Comparison of ENCODE assay signal across 19 cellular contexts in the genomic region with DNA sequence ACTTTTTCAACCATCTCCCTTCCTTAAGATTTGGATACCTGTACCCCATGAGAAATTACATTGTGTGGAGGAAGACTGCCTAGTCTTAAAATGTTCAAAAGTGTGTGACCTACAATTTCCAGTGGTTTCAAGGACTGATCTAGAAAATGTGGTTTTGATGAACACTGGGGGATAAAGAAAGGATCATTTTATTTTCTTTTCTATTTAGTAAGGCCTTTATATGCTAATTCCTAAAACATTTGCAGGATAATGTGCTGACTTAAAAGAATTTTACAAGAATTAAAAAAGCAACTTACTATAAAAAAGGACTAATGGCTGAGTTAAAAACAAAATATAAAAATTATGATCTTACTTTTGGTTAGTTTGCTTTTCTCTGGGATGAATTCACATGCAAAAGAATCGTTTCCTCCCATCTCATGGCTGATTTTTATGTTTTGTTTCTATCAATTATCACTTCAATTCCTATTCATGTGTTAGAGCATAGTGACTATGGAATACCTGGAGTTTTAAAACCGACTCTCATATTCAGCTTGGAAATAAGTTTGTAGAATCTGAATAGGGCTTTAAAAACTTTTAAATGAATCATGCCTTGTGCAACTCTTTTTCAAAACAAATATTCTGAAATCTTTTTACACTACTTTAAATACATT.
"Had no signal": no experiment of that assay in that cellular context is flagged by ENCODE, and none has a peak within 500 bp of the region (broad histone marks: within the 10 kb centered on the region; RNA-seq: fewer than 3 reads in every experiment).

No MANE protein-coding gene starts in this region.

- H3K4me3 ChIP-seq: lower lobe of right lung, ovary, right lobe of liver, thyroid gland had no signal

- H3K9me3 Mint-ChIP-seq: naive thymus-derived CD8-positive, alpha-beta T cell; nephron progenitor cell; stimulated activated naive CD8-positive, alpha-beta T cell treated with anti-CD3 and anti-CD28 coated beads, Interleukin-15, amount 100 ng/mL, for 72 hours; type B pancreatic cell had no signal

- H3K4me1 Mint-ChIP-seq: stimulated activated naive CD8-positive, alpha-beta T cell treated with anti-CD3 and anti-CD28 coated beads, Interleukin-15, amount 100 ng/mL, for 72 hours had no signal

- H3K9me3 ChIP-seq: lower lobe of right lung, ovary, right lobe of liver, thyroid gland had no signal

- H3K27me3 ChIP-seq: ovary, right lobe of liver, thyroid gland had no signal

- H3K27ac Mint-ChIP-seq: naive thymus-derived CD8-positive, alpha-beta T cell; nephron progenitor cell; type B pancreatic cell had no signal

- H3K27ac ChIP-seq: lower lobe of right lung, ovary, right lobe of liver, thyroid gland had no signal

- ATAC-seq: left ventricle myocardium superior; lower lobe of right lung; naive thymus-derived CD8-positive, alpha-beta T cell; right lobe of liver; stimulated activated naive CD8-positive, alpha-beta T cell treated with anti-CD3 and anti-CD28 coated beads, Interleukin-15, amount 100 ng/mL, for 72 hours had no signal

- H3K27me3 Mint-ChIP-seq: stimulated activated naive CD8-positive, alpha-beta T cell treated with anti-CD3 and anti-CD28 coated beads, Interleukin-15, amount 100 ng/mL, for 72 hours had no signal

- DNase-seq: cortex of kidney; effector CD4-positive, alpha-beta T cell; left ventricle myocardium superior; lower lobe of right lung; naive thymus-derived CD8-positive, alpha-beta T cell; nephron progenitor cell; ovary; right lobe of liver; small intestine; stimulated activated CD4-positive, alpha-beta T cell treated with anti-CD3 and anti-CD28 coated beads, Interleukin-12 subunit alpha, Interleukin-12 subunit beta, amount 100 ng/mL, for 4 hours; stimulated activated CD4-positive, alpha-beta T cell treated with anti-CD3 and anti-CD28 coated beads, Interleukin-1b, Interleukin-23, amount 100 ng/mL, for 48 hours; stimulated activated CD4-positive, alpha-beta T cell treated with anti-CD3 and anti-CD28 coated beads, Interleukin-4, amount 100 ng/mL, for 1 hour; stimulated activated CD8-positive, alpha-beta memory T cell treated with anti-CD3 and anti-CD28 coated beads, Interleukin-4, amount 100 ng/mL, for 48 hours; stimulated activated naive CD4-positive, alpha-beta T cell; stimulated activated naive CD8-positive, alpha-beta T cell treated with anti-CD3 and anti-CD28 coated beads, Interleukin-15, amount 100 ng/mL, for 72 hours; thyroid gland had no signal

- H3K4me3 Mint-ChIP-seq: naive thymus-derived CD8-positive, alpha-beta T cell; nephron progenitor cell; stimulated activated naive CD8-positive, alpha-beta T cell treated with anti-CD3 and anti-CD28 coated beads, Interleukin-15, amount 100 ng/mL, for 72 hours; type B pancreatic cell had no signal

- H3K36me3 Mint-ChIP-seq: naive thymus-derived CD8-positive, alpha-beta T cell; type B pancreatic cell had no signal

- H3K4me1 ChIP-seq: lower lobe of right lung, right lobe of liver, thyroid gland had no signal

- H3K36me3 ChIP-seq: lower lobe of right lung, ovary, right lobe of liver, thyroid gland had no signal

- FAIRE-seq: frontal cortex, keratinocyte, small intestine had no signal
